ENCODE assay signal across 8 cellular contexts in genomic region chr13:42594577-42595571, GRCh38. TPM values are rescaled to one million over a fixed set of nuclear protein-coding genes. Genes with fewer than 3 reads are reported as not detected.
DNase-seq lines count a peak whose midpoint lies in the region; ATAC-seq, FAIRE-seq and TF ChIP-seq lines count a peak whose summit lies in the region.

No MANE protein-coding gene starts in this region.

- intact Hi-C loops in heart left ventricle (cut with DNase I) = loop anchor here in 9 of 10 donors (5.0 to 10.0 kb wide), 8 partner anchors 220 to 1280 kb away; partner anchors contain the start of genes CCDC122 (in 3 of the 9) and LACC1 (in 3 of the 9)

- no peaks in the 10 kb centered on the region for H3K9me3 ChIP-seq in Loucy (ENCODE audit: insufficient read depth, low read depth, low read length)
- H3K9me3 ChIP-seq in SJSA1 (replicated peaks) = no peaks in the 10 kb centered on the region
- H3K9me3 ChIP-seq in heart left ventricle = no peaks in the 10 kb centered on the region

- TF ChIP-seq CTCF in GM12874 (IDR thresholded peaks at IDR 0.05; ENCODE audit: insufficient read depth, low read depth, low read length) (peak; percentile 59), Loucy (conservative IDR thresholded peaks at IDR 0.05; ENCODE audit: low read length) (peak; percentile 90), heart left ventricle (IDR thresholded peaks at IDR 0.05) (peak; percentile 78 to 89 (median 85))

- peak overlapping the region; percentile 33 for H3K27ac ChIP-seq in SJSA1
- H3K27ac ChIP-seq in heart left ventricle = no peak overlapping the region

- peaks cover 2% of the 10 kb centered on the region for H3K36me3 Mint-ChIP-seq in activated naive CD8-positive, alpha-beta T cell treated with anti-CD3 and anti-CD28 coated beads, Interleukin-2, amount 50 U/mL, for 24 hours (ENCODE audit: low read depth)

- WGBS in heart left ventricle, 4 donors = 27 to 31% (median 29%) methylated on average over 10 of the region's 10 CpGs

- H3K4me1 Mint-ChIP-seq in activated naive CD8-positive, alpha-beta T cell treated with anti-CD3 and anti-CD28 coated beads, Interleukin-2, amount 50 U/mL, for 24 hours = peaks cover 6% of the 10 kb centered on the region

- no peak for ATAC-seq in activated naive CD8-positive, alpha-beta T cell treated with anti-CD3 and anti-CD28 coated beads, Interleukin-2, amount 50 U/mL, for 24 hours
- peak in 2 of 4 donors; percentile 50 to 63 for ATAC-seq in heart left ventricle
- no peak for ATAC-seq in GM18502 (IDR thresholded peaks at IDR 0.05; ENCODE audit: poor library complexity, unreplicated experiment)

- H3K4me3 ChIP-seq in Loucy (ENCODE audit: low read length, poor library complexity, severe bottlenecking) = no peak overlapping the region
- no peak overlapping the region for H3K4me3 ChIP-seq in SJSA1
- H3K4me3 ChIP-seq in heart left ventricle = no peak overlapping the region

- no peak overlapping the region for H3K9ac ChIP-seq in Loucy (ENCODE audit: low read depth, low read length, poor library complexity, severe bottlenecking)

- no peaks in the 10 kb centered on the region for H3K4me1 ChIP-seq in Loucy (ENCODE audit: insufficient read depth, low read length, poor library complexity, severe bottlenecking)
- peaks cover 11% of the 10 kb centered on the region for H3K4me1 ChIP-seq in SJSA1 (replicated peaks)
- no peaks in the 10 kb centered on the region for H3K4me1 ChIP-seq in heart left ventricle

- H2AFZ ChIP-seq in Loucy (ENCODE audit: low read length) = no peak overlapping the region

- no peaks in the 10 kb centered on the region for H4K20me1 ChIP-seq in Loucy (ENCODE audit: insufficient read depth, low read length, poor library complexity, severe bottlenecking)

- no peak overlapping the region for H3K4me3 Mint-ChIP-seq in activated naive CD8-positive, alpha-beta T cell treated with anti-CD3 and anti-CD28 coated beads, Interleukin-2, amount 50 U/mL, for 24 hours

- FAIRE-seq in A204.1 (lab: Jason Lieb, UNC) = peak; percentile 92

- H3K36me3 ChIP-seq in Loucy (ENCODE audit: insufficient read depth, low read length) (no peaks in the 10 kb centered on the region), SJSA1 (no peaks in the 10 kb centered on the region), heart left ventricle (no peaks in the 10 kb centered on the region)

- H3K79me2 ChIP-seq in Loucy (ENCODE audit: insufficient read depth, low read length) = no peaks in the 10 kb centered on the region

- H3F3A ChIP-seq in Loucy (ENCODE audit: low read depth) = no peaks in the 10 kb centered on the region

- peaks cover 3% of the 10 kb centered on the region for H3K27me3 Mint-ChIP-seq in activated naive CD8-positive, alpha-beta T cell treated with anti-CD3 and anti-CD28 coated beads, Interleukin-2, amount 50 U/mL, for 24 hours

- H3K27me3 ChIP-seq in Loucy (ENCODE audit: insufficient read depth, low read length, poor library complexity, severe bottlenecking) = no peaks in the 10 kb centered on the region
- H3K27me3 ChIP-seq in SJSA1 (replicated peaks) = no peaks in the 10 kb centered on the region
- H3K27me3 ChIP-seq in heart left ventricle = peaks cover 0 to 29% (median 2%) of the 10 kb centered on the region in 9 donors

- H3K9me2 ChIP-seq in Loucy (replicated peaks; ENCODE audit: low read depth, low read length) = no peaks in the 10 kb centered on the region

- TF ChIP-seq POLR2A in heart left ventricle (IDR thresholded peaks at IDR 0.05) = no peak

- H3K4me2 ChIP-seq in Loucy (ENCODE audit: low read depth, low read length, poor library complexity, severe bottlenecking) = no peak overlapping the region

- DNase-seq in SJSA1 (ENCODE audit: low read depth in 1 of 2, low spot score in 2 of 2) (peak; percentile 56 to 75), heart left ventricle (peak in 3 of 5 donors; percentile 23 to 37 (median 30)), renal cortical epithelial cell (ENCODE audit: low read depth) (peak; percentile 84)
- peak; percentile 48 for DNase-seq in activated naive CD8-positive, alpha-beta T cell treated with anti-CD3 and anti-CD28 coated beads, Interleukin-2, amount 50 U/mL, for 24 hours

- no peaks in the 10 kb centered on the region for H3K9me3 Mint-ChIP-seq in activated naive CD8-positive, alpha-beta T cell treated with anti-CD3 and anti-CD28 coated beads, Interleukin-2, amount 50 U/mL, for 24 hours

- no peak overlapping the region for H3K27ac Mint-ChIP-seq in activated naive CD8-positive, alpha-beta T cell treated with anti-CD3 and anti-CD28 coated beads, Interleukin-2, amount 50 U/mL, for 24 hours

RNA-seq across cellular contexts. Expression of gene TNFSF11, which starts 20.9 kb away (rescaled TPM):
- 0.05 TPM in 1 of 2 replicates, not detected in the other for total RNA-seq in SJSA1 (2014; rRNA removed; shearing (Covaris generic))
- total RNA-seq in heart left ventricle (not detected), renal cortical epithelial cell (0.52 TPM in 1 of 2 replicates, not detected in the other)
- not detected for polyA plus RNA-seq in heart left ventricle

Comparison
In these comparisons a context has a peak if more than half of its experiments do, and no peak if none do; other contexts are left out.
1. DNase-seq: peak in every context shown above with its lines; median percentile 84 in renal cortical epithelial cell; 66 in SJSA1; 48 in activated naive CD8-positive, alpha-beta T cell treated with anti-CD3 and anti-CD28 coated beads, Interleukin-2, amount 50 U/mL, for 24 hours; 30 in heart left ventricle.